Comparison of ENCODE assay signal across 9 cellular contexts in the genomic region with DNA sequence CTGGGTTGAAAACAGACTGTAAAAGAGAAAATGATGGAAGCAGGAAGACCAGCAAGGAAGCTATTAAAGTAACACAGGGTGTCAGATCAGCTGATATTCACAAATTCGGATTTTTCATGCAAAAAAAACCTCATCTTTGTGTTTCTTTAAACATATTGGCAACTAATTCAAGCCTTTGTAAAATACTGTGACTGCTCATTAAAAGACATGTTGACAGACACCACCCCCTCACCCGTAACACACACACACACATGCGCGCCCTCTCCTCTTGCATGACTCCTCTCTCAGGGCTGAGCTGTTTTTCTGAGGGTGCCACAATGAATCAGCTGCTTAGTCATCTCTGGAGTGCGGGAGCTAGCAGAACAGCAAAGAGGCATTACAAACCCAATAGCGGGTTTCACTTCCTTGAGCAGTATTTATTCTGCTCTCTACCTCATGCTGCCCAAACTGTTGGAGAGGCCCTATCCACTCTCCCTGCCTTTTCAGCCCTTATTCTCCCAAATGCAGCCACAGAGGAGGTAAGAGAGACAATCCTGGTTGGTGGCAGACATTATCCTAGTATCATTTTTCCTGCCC. TPM values are rescaled to one million over a fixed set of nuclear protein-coding genes. Genes with fewer than 3 reads are reported as not detected.
DNase-seq lines count a peak whose midpoint lies in the region; ATAC-seq and TF ChIP-seq lines count a peak whose summit lies in the region.
"Had no signal": no experiment of that assay in that cellular context is flagged by ENCODE, and none has a peak within 500 bp of the region (broad histone marks: within the 10 kb centered on the region; RNA-seq: fewer than 3 reads in every experiment).

No MANE protein-coding gene starts in this region.

- DNase-seq in CD8-positive, alpha-beta memory T cell: peak in 4 of 5 donors; percentile 24 to 90 (median 54)
- peak; percentile 87 for DNase-seq in RWPE1 (ENCODE audit: low spot score)
- peak; percentile 54 for DNase-seq in globus pallidus (ENCODE audit: low spot score)
- peak; percentile 89 for DNase-seq in retinal pigment epithelial cell (ENCODE audit: low read depth)
- no peak for DNase-seq in GF-D8 (lab: John Stamatoyannopoulos, UW)

- H3K27ac ChIP-seq in CD8-positive, alpha-beta memory T cell (ENCODE audit: low read depth, low read length): no peak overlapping the region
- H3K27ac ChIP-seq in RWPE1: peak overlapping the region; percentile 61
- H3K27ac ChIP-seq: SK-N-MC had no signal

- POLR2A ChIA-PET in CD8-positive, alpha-beta memory T cell (lab: Charles Lee): interaction anchor here (0.9 kb wide), 1 partner anchor 58 kb away, joined by 3 read pairs; no protein-coding TSS in a partner anchor
- POLR2A ChIA-PET in RWPE1 (lab: Yijun Ruan, JAX; ENCODE audit: low non-redundant PET): no interaction called here

- TF ChIP-seq CTCF in RWPE1 (conservative IDR thresholded peaks at IDR 0.05; ENCODE audit: low read depth) (no peak), retinal pigment epithelial cell (conservative IDR thresholded peaks at IDR 0.05; ENCODE audit: low read depth, low read length) (no peak)

- peaks cover 44% of the 10 kb centered on the region for H3K4me1 ChIP-seq in CD8-positive, alpha-beta memory T cell (ENCODE audit: insufficient read depth, low read length)

- no peaks in the 10 kb centered on the region for H3K27me3 ChIP-seq in CD8-positive, alpha-beta memory T cell (ENCODE audit: insufficient read depth, low read length, poor library complexity, severe bottlenecking)

- peak overlapping the region; percentile 1 to 66 (median 51) for H3K4me3 Mint-ChIP-seq in CD8-positive, alpha-beta memory T cell
- H3K4me3 Mint-ChIP-seq in activated T-helper 17 cell treated with anti-CD3 and anti-CD28 coated beads, Interleukin-2, amount 50 U/mL, for 72 hours: peak overlapping the region; percentile 70

- peaks cover 52 to 68% (median 64%) of the 10 kb centered on the region in 3 donors for H3K4me1 Mint-ChIP-seq in CD8-positive, alpha-beta memory T cell
- H3K4me1 Mint-ChIP-seq in activated T-helper 17 cell treated with anti-CD3 and anti-CD28 coated beads, Interleukin-2, amount 50 U/mL, for 72 hours: peaks cover 41% of the 10 kb centered on the region

- no peaks in the 10 kb centered on the region for H3K9me3 Mint-ChIP-seq in CD8-positive, alpha-beta memory T cell
- no peaks in the 10 kb centered on the region for H3K9me3 Mint-ChIP-seq in activated T-helper 17 cell treated with anti-CD3 and anti-CD28 coated beads, Interleukin-2, amount 50 U/mL, for 72 hours

- H3K4me3 ChIP-seq in CD8-positive, alpha-beta memory T cell (ENCODE audit: low read length): no peak overlapping the region
- H3K4me3 ChIP-seq in retinal pigment epithelial cell (ENCODE audit: low read length): peak overlapping the region; percentile 7
- H3K4me3 ChIP-seq: SK-N-MC had no signal

- peak; percentile 98 for ATAC-seq in GM21360 (IDR thresholded peaks at IDR 0.05; ENCODE audit: unreplicated experiment)
- ATAC-seq in HG03575 (IDR thresholded peaks at IDR 0.05; ENCODE audit: extremely low read depth, insufficient number of reproducible peaks, low FRiP score, unreplicated experiment): peak; percentile 98
- peak; percentile 98 for ATAC-seq in activated T-helper 17 cell treated with anti-CD3 and anti-CD28 coated beads, Interleukin-2, amount 50 U/mL, for 72 hours (replicated peaks)

- peak overlapping the region; percentile 11 to 87 (median 75) for H3K27ac Mint-ChIP-seq in CD8-positive, alpha-beta memory T cell
- H3K27ac Mint-ChIP-seq in activated T-helper 17 cell treated with anti-CD3 and anti-CD28 coated beads, Interleukin-2, amount 50 U/mL, for 72 hours: peak overlapping the region; percentile 80

- H3K9me3 ChIP-seq in CD8-positive, alpha-beta memory T cell (ENCODE audit: low read length): no peaks in the 10 kb centered on the region

- CTCF ChIA-PET in CD8-positive, alpha-beta memory T cell (lab: Charles Lee): interaction anchor here (0.9 to 2.3 kb wide), 4 partner anchors 13 to 115 kb away, joined by 3 to 12 read pairs (median 7); a partner anchor contains a TSS
- CTCF ChIA-PET in RWPE1 (lab: Yijun Ruan, JAX): interaction anchor here (0.5 to 0.7 kb wide), 2 partner anchors 40 to 149 kb away, joined by 3 to 4 read pairs; no protein-coding TSS in a partner anchor

- peaks cover 0 to 1% of the 10 kb centered on the region in 2 donors for H3K27me3 Mint-ChIP-seq in CD8-positive, alpha-beta memory T cell
- H3K27me3 Mint-ChIP-seq in activated T-helper 17 cell treated with anti-CD3 and anti-CD28 coated beads, Interleukin-2, amount 50 U/mL, for 72 hours: no peaks in the 10 kb centered on the region

- H3K36me3 Mint-ChIP-seq in CD8-positive, alpha-beta memory T cell: peaks cover 0 to 2% (median 0%) of the 10 kb centered on the region in 3 donors
- H3K36me3 Mint-ChIP-seq in activated T-helper 17 cell treated with anti-CD3 and anti-CD28 coated beads, Interleukin-2, amount 50 U/mL, for 72 hours (ENCODE audit: low read depth): no peaks in the 10 kb centered on the region

- H3K36me3 ChIP-seq in CD8-positive, alpha-beta memory T cell (ENCODE audit: insufficient read depth, low read length): no peaks in the 10 kb centered on the region

RNA-seq across cellular contexts. Expression of a gene that starts 35.8 kb away (rescaled TPM):
- not detected for total RNA-seq in CD8-positive, alpha-beta memory T cell
- polyA plus RNA-seq in CD8-positive, alpha-beta memory T cell: 0.02 TPM
- total RNA-seq in activated T-helper 17 cell treated with anti-CD3 and anti-CD28 coated beads, Interleukin-2, amount 50 U/mL, for 72 hours: not detected
